24 cellular contexts compared by ENCODE assay signal in genomic region chr10:113214331-113214730, GRCh38.
DNase-seq lines count a peak whose midpoint lies in the region; ATAC-seq and TF ChIP-seq lines count a peak whose summit lies in the region.
"Had no signal": no experiment of that assay in that cellular context is flagged by ENCODE, and none has a peak within 500 bp of the region (broad histone marks: within the 10 kb centered on the region; RNA-seq: fewer than 3 reads in every experiment).

No MANE protein-coding gene starts in this region.

- no peak overlapping the region for H3K4me2 ChIP-seq in GM23338
- H3K4me2 ChIP-seq: BLaER1 treated with 17β-estradiol and CSF1 and Interleukin-3, amounts not matched to agents 10 nM and 100 nM; KMS-11; SK-N-SH had no signal

- H3K27ac ChIP-seq in A673 (ENCODE audit: low read depth, low read length, poor library complexity, severe bottlenecking) (no peak overlapping the region), GM23338 (ENCODE audit: low read depth) (no peak overlapping the region), Panc1 (ENCODE audit: low read length) (no peak overlapping the region), psoas muscle (no peak overlapping the region)
- H3K27ac ChIP-seq: BLaER1 treated with 17β-estradiol and CSF1 and Interleukin-3, amounts not matched to agents 10 nM and 100 nM; GM23248; KMS-11 had no signal

- intact Hi-C loops in A673 (cut with micrococcal nuclease; ENCODE audit: unreplicated experiment) (no loop called here), Panc1 (cut with micrococcal nuclease; ENCODE audit: unreplicated experiment) (no loop called here), psoas muscle (cut with DNase I) (no loop called here)
- intact Hi-C loops in activated CD4-positive, alpha-beta T cell treated with anti-CD3 and anti-CD28 coated beads for 36 hours (cut with DNase I, micrococcal nuclease) = no loop called here

- no peaks in the 10 kb centered on the region for H3K27me3 Mint-ChIP-seq in GM23338 (ENCODE audit: insufficient read depth, low read depth, poor library complexity)
- H3K27me3 Mint-ChIP-seq in activated CD4-positive, alpha-beta T cell treated with anti-CD3 and anti-CD28 coated beads for 36 hours = peaks cover 10% of the 10 kb centered on the region
- peaks cover 8 to 34% of the 10 kb centered on the region in 2 donors for H3K27me3 Mint-ChIP-seq in natural killer cell treated with Interleukin-12 subunit alpha and Interleukin-12 subunit beta and Interleukin-15 and Interleukin-18, amount 100 ng/mL, for 72 hours

- in situ Hi-C loops in Panc1 (cut with HindIII; ENCODE audit: low pct_unique_long_range_greater_than_20kb, low sequenced_read_pairs) = no loop called here

- no peaks in the 10 kb centered on the region for H3K36me3 ChIP-seq in A673 (ENCODE audit: insufficient read depth, low read length, poor library complexity, severe bottlenecking)
- H3K36me3 ChIP-seq in GM23338 (ENCODE audit: insufficient read depth) = no peaks in the 10 kb centered on the region
- H3K36me3 ChIP-seq in Panc1 (ENCODE audit: control insufficient read depth, insufficient read depth, low read length) = no peaks in the 10 kb centered on the region
- no peaks in the 10 kb centered on the region for H3K36me3 ChIP-seq in psoas muscle (ENCODE audit: insufficient read depth in 1 of 2, low read depth in 1 of 2)
- H3K36me3 ChIP-seq: BLaER1 treated with 17β-estradiol and CSF1 and Interleukin-3, amounts not matched to agents 10 nM and 100 nM had no signal

- H3K4me1 Mint-ChIP-seq in GM23338 = peaks cover 2% of the 10 kb centered on the region; the same call in 1 of the 3 replicates
- no peaks in the 10 kb centered on the region for H3K4me1 Mint-ChIP-seq in activated CD4-positive, alpha-beta T cell treated with anti-CD3 and anti-CD28 coated beads for 36 hours
- H3K4me1 Mint-ChIP-seq in natural killer cell treated with Interleukin-12 subunit alpha and Interleukin-12 subunit beta and Interleukin-15 and Interleukin-18, amount 100 ng/mL, for 72 hours (ENCODE audit: low read depth in 2 of 2) = no peaks in the 10 kb centered on the region
- H3K4me1 Mint-ChIP-seq: T-cell had no signal

- CTCF ChIA-PET in A673 (lab: Charles Lee) (no interaction called here), Panc1 (lab: Charles Lee) (no interaction called here)
- CTCF ChIA-PET in activated CD4-positive, alpha-beta T cell treated with anti-CD3 and anti-CD28 coated beads for 36 hours (lab: Charles Lee) = interaction anchor here (1.0 kb wide), 1 partner anchor 9 kb away, joined by 4 read pairs; no protein-coding TSS in a partner anchor

- POLR2A ChIA-PET in A673 (lab: Charles Lee; ENCODE audit: low non-redundant PET) (no interaction called here), Panc1 (lab: Charles Lee) (no interaction called here)
- POLR2A ChIA-PET in activated CD4-positive, alpha-beta T cell treated with anti-CD3 and anti-CD28 coated beads for 36 hours (lab: Charles Lee) = no interaction called here

- H3K4me1 ChIP-seq in A673 (ENCODE audit: insufficient read depth, low read length, poor library complexity, severe bottlenecking) (no peaks in the 10 kb centered on the region), GM23338 (ENCODE audit: insufficient read depth) (no peaks in the 10 kb centered on the region), Panc1 (ENCODE audit: control insufficient read depth, insufficient read depth, low read length) (no peaks in the 10 kb centered on the region), psoas muscle (no peaks in the 10 kb centered on the region)

- H3K9me3 ChIP-seq in A673 (ENCODE audit: low read depth, low read length, poor library complexity, severe bottlenecking) = no peaks in the 10 kb centered on the region
- no peaks in the 10 kb centered on the region for H3K9me3 ChIP-seq in Panc1 (ENCODE audit: control insufficient read depth, insufficient read depth, low read depth, low read length)
- peaks cover 6% of the 10 kb centered on the region for H3K9me3 ChIP-seq in psoas muscle
- H3K9me3 ChIP-seq: SK-N-SH had no signal

- H3F3A ChIP-seq in GM23338 (replicated peaks; ENCODE audit: low read depth) = no peaks in the 10 kb centered on the region

- no peak overlapping the region for H3K27ac Mint-ChIP-seq in GM23338
- H3K27ac Mint-ChIP-seq in activated CD4-positive, alpha-beta T cell treated with anti-CD3 and anti-CD28 coated beads for 36 hours = no peak overlapping the region
- H3K27ac Mint-ChIP-seq in natural killer cell treated with Interleukin-12 subunit alpha and Interleukin-12 subunit beta and Interleukin-15 and Interleukin-18, amount 100 ng/mL, for 72 hours = no peak overlapping the region
- H3K27ac Mint-ChIP-seq: CD8-positive, alpha-beta T cell; T-cell had no signal

- H4K20me1 ChIP-seq in GM23338 (replicated peaks; ENCODE audit: insufficient read depth) = no peaks in the 10 kb centered on the region
- H4K20me1 ChIP-seq: BLaER1 treated with 17β-estradiol and CSF1 and Interleukin-3, amounts not matched to agents 10 nM and 100 nM had no signal

- no peaks in the 10 kb centered on the region for H3K79me2 ChIP-seq in GM23338 (replicated peaks; ENCODE audit: insufficient read depth)

- H3K9me3 Mint-ChIP-seq in GM23338 = no peaks in the 10 kb centered on the region; the same call in 2 of the 3 replicates
- H3K9me3 Mint-ChIP-seq in activated CD4-positive, alpha-beta T cell treated with anti-CD3 and anti-CD28 coated beads for 36 hours (ENCODE audit: low read depth) = peaks cover 1% of the 10 kb centered on the region
- H3K9me3 Mint-ChIP-seq in natural killer cell treated with Interleukin-12 subunit alpha and Interleukin-12 subunit beta and Interleukin-15 and Interleukin-18, amount 100 ng/mL, for 72 hours = no peaks in the 10 kb centered on the region

- ATAC-seq in GM23338 (peak; percentile 43), Panc1 (no peak), psoas muscle (no peak), GM18517 (IDR thresholded peaks at IDR 0.05; ENCODE audit: unreplicated experiment) (no peak)
- no peak for ATAC-seq in activated CD4-positive, alpha-beta T cell treated with anti-CD3 and anti-CD28 coated beads for 36 hours
- ATAC-seq in natural killer cell treated with Interleukin-12 subunit alpha and Interleukin-12 subunit beta and Interleukin-15 and Interleukin-18, amount 100 ng/mL, for 72 hours = no peak
- ATAC-seq: CD8-positive, alpha-beta T cell; HCT116; T-cell had no signal

- H3K4me3 ChIP-seq in A673 (ENCODE audit: low read depth, low read length, poor library complexity, severe bottlenecking) (no peak overlapping the region), GM23338 (no peak overlapping the region), Panc1 (ENCODE audit: low read depth in 2 of 2, low read length in 2 of 2) (no peak overlapping the region), epithelial cell of proximal tubule (ENCODE audit: low read depth, low read length) (no peak overlapping the region), psoas muscle (no peak overlapping the region)
- H3K4me3 ChIP-seq: BLaER1 treated with 17β-estradiol and CSF1 and Interleukin-3, amounts not matched to agents 10 nM and 100 nM; GM23248 had no signal

- no peaks in the 10 kb centered on the region for H3K9me2 ChIP-seq in GM23338 (ENCODE audit: insufficient read depth)
- H3K9me2 ChIP-seq: SK-N-SH had no signal

- H2AFZ ChIP-seq in GM23338 = no peak overlapping the region
- H2AFZ ChIP-seq: GM23248 had no signal

- H3K4me3 Mint-ChIP-seq in GM23338 = no peak overlapping the region
- H3K4me3 Mint-ChIP-seq in activated CD4-positive, alpha-beta T cell treated with anti-CD3 and anti-CD28 coated beads for 36 hours = no peak overlapping the region
- H3K4me3 Mint-ChIP-seq in natural killer cell treated with Interleukin-12 subunit alpha and Interleukin-12 subunit beta and Interleukin-15 and Interleukin-18, amount 100 ng/mL, for 72 hours = no peak overlapping the region
- H3K4me3 Mint-ChIP-seq: CD8-positive, alpha-beta T cell; T-cell had no signal

- no TSS peak for BruUV-seq in A673 (replicated peaks; lab: Mats Ljungman, UMichigan)
- no TSS peak for BruUV-seq in Panc1 (replicated peaks; lab: Mats Ljungman, UMichigan)

- 0 out of 2 replicates have a peak, but pooled peaks have one; percentile 11 for TF ChIP-seq CTCF in A673 (conservative IDR thresholded peaks at IDR 0.05; ENCODE audit: low read depth, low read length)
- TF ChIP-seq CTCF in GM23338 (conservative IDR thresholded peaks at IDR 0.05; ENCODE audit: low read depth in 2 of 2) = peak in 1 of 2 experiments; percentile 49
- 0 out of 2 replicates have a peak, but pooled peaks have one; percentile 17 for TF ChIP-seq CTCF in Panc1 (IDR thresholded peaks at IDR 0.05)
- TF ChIP-seq CTCF in epithelial cell of proximal tubule (conservative IDR thresholded peaks at IDR 0.05; ENCODE audit: low read depth, low read length) = peak; percentile 22
- TF ChIP-seq CTCF in psoas muscle (IDR thresholded peaks at IDR 0.05) = no peak

- DNase-seq in A673 (ENCODE audit: low spot score) (no peak), GM23338 (ENCODE audit: low spot score) (peak; percentile 44), Panc1 (ENCODE audit: low read depth, low spot score) (no peak), epithelial cell of proximal tubule (ENCODE audit: low read depth) (no peak), psoas muscle (no peak)
- no peak for DNase-seq in activated CD4-positive, alpha-beta T cell treated with anti-CD3 and anti-CD28 coated beads for 36 hours
- DNase-seq in natural killer cell treated with Interleukin-12 subunit alpha and Interleukin-12 subunit beta and Interleukin-15 and Interleukin-18, amount 100 ng/mL, for 72 hours (ENCODE audit: low spot score) = no peak
- DNase-seq: CD8-positive, alpha-beta T cell; DMS153; GF-D8; GM23248; IMR-90; NCI-H1048; NCI-H1417 treated with DMSO at 0.1 percent for 48 hours; NCI-H187; NCI-H446; NCI-H526; Right ventricle myocardium superior; SK-N-SH; T-cell had no signal

- WGBS in psoas muscle, 3 donors = 74 to 78% (median 75%) methylated on average over 4 of the region's 4 CpGs

- H3K27me3 ChIP-seq in A673 (replicated peaks; ENCODE audit: insufficient read depth, low read depth, low read length, poor library complexity) (no peaks in the 10 kb centered on the region), GM23338 (ENCODE audit: insufficient read depth) (no peaks in the 10 kb centered on the region), Panc1 (ENCODE audit: control insufficient read depth, insufficient read depth, low read length) (no peaks in the 10 kb centered on the region; the same call in 1 of the 2 replicates), psoas muscle (ENCODE audit: insufficient read depth in 3 of 3, low read length in 2 of 3) (no peaks in the 10 kb centered on the region)
- H3K27me3 ChIP-seq: BLaER1 treated with 17β-estradiol and CSF1 and Interleukin-3, amounts not matched to agents 10 nM and 100 nM had no signal

- H3K36me3 Mint-ChIP-seq in GM23338 (ENCODE audit: low read depth) = no peaks in the 10 kb centered on the region
- no peaks in the 10 kb centered on the region for H3K36me3 Mint-ChIP-seq in activated CD4-positive, alpha-beta T cell treated with anti-CD3 and anti-CD28 coated beads for 36 hours (ENCODE audit: low read depth)
- H3K36me3 Mint-ChIP-seq in natural killer cell treated with Interleukin-12 subunit alpha and Interleukin-12 subunit beta and Interleukin-15 and Interleukin-18, amount 100 ng/mL, for 72 hours = no peaks in the 10 kb centered on the region
- H3K36me3 Mint-ChIP-seq: CD8-positive, alpha-beta T cell; T-cell had no signal

TF ChIP-seq in GM23338, 12 proteins besides CTCF, POLR2A, EP300 and RAD21 (continues in another document):
- TF ChIP-seq EZH2phosphoT487 (IDR thresholded peaks at IDR 0.05; ENCODE audit: unreplicated experiment) (no peak), STAT1 (IDR thresholded peaks at IDR 0.05; ENCODE audit: unreplicated experiment) (no peak)
